24 cellular contexts compared by ENCODE assay signal in genomic region chr22:36280379-36280778, GRCh38. TPM values are rescaled to one million over a fixed set of nuclear protein-coding genes. Genes with fewer than 3 reads are reported as not detected.
A peak's percentile ranks its signal among the peaks of the same experiment; 100 is the strongest.
DNase-seq lines count a peak whose midpoint lies in the region; ATAC-seq, FAIRE-seq and TF ChIP-seq lines count a peak whose summit lies in the region.
"Had no signal": no experiment of that assay in that cellular context is flagged by ENCODE, and none has a peak within 500 bp of the region (broad histone marks: within the 10 kb centered on the region; RNA-seq: fewer than 3 reads in every experiment).

No MANE protein-coding gene starts in this region.

- intact Hi-C loops in activated CD4-positive, alpha-beta memory T cell treated with anti-CD3 and anti-CD28 coated beads for 36 hours (cut with micrococcal nuclease): no loop called here
- intact Hi-C loops in GM12878 (cut with micrococcal nuclease; ENCODE audit: unreplicated experiment) (no loop called here), MCF 10A (cut with micrococcal nuclease) (no loop called here)

- no peak; the same call in 1 of the 2 replicates for TF ChIP-seq POLR2A in GM12878 (IDR thresholded peaks at IDR 0.05; ENCODE audit: low read depth, low read length)

- TF ChIP-seq CTCF in GM12878 (IDR thresholded peaks at IDR 0.05 in 2 of 3, conservative IDR thresholded peaks at IDR 0.05 in 1 of 3; ENCODE audit: control insufficient read depth in 2 of 3, extremely low read depth in 1 of 3, insufficient read depth in 1 of 3, low read depth in 3 of 3, low read length in 3 of 3) (no peak), osteoblast (IDR thresholded peaks at IDR 0.05; ENCODE audit: extremely low read depth, low read depth, low read length) (no peak), MCF 10A (IDR thresholded peaks at IDR 0.05; ENCODE audit: unreplicated experiment) (no peak)

- ATAC-seq in GM12878 (no peak), GM21619 (IDR thresholded peaks at IDR 0.05; ENCODE audit: unreplicated experiment) (no peak)
- ATAC-seq: A549; activated naive CD4-positive, alpha-beta T cell treated with anti-CD3 and anti-CD28 coated beads, Interleukin-2, amount 50 U/mL, for 72 hours; body of pancreas had no signal

- H3K4me2 ChIP-seq in GM12878 (ENCODE audit: control insufficient read depth, insufficient read depth): no peak overlapping the region
- H3K4me2 ChIP-seq in osteoblast (ENCODE audit: insufficient read depth, low read length): no peak overlapping the region
- H3K4me2 ChIP-seq: A549 had no signal

- no peak overlapping the region for H3K9ac ChIP-seq in GM12878 (ENCODE audit: control insufficient read depth, insufficient read depth, low read length)

- no peaks in the 10 kb centered on the region for H3K27me3 Mint-ChIP-seq in activated CD4-positive, alpha-beta memory T cell treated with anti-CD3 and anti-CD28 coated beads for 36 hours
- H3K27me3 Mint-ChIP-seq in activated CD4-positive, alpha-beta memory T cell treated with anti-CD3 and anti-CD28 coated beads, Interleukin-2, amount 10 ng/mL, durations not matched to agents 7 days and 5 days: no peaks in the 10 kb centered on the region
- no peaks in the 10 kb centered on the region for H3K27me3 Mint-ChIP-seq in MCF 10A (ENCODE audit: insufficient read depth, unreplicated experiment)
- H3K27me3 Mint-ChIP-seq: activated CD4-positive, alpha-beta T cell treated with anti-CD3 and anti-CD28 coated beads, Interleukin-2, amount 10 ng/mL, durations not matched to agents 24 days and 14 days had no signal

- H3K4me1 ChIP-seq in GM12878 (ENCODE audit: control insufficient read depth, insufficient read depth, low read length) (peaks cover 6% of the 10 kb centered on the region), osteoblast (ENCODE audit: insufficient read depth, low read length) (no peaks in the 10 kb centered on the region)
- H3K4me1 ChIP-seq: BE2C had no signal

- POLR2A ChIA-PET in activated CD4-positive, alpha-beta memory T cell treated with anti-CD3 and anti-CD28 coated beads for 36 hours (lab: Charles Lee): no interaction called here
- POLR2A ChIA-PET in activated CD4-positive, alpha-beta memory T cell treated with anti-CD3 and anti-CD28 coated beads, Interleukin-2, amount 10 ng/mL, durations not matched to agents 7 days and 5 days (lab: Charles Lee): interaction anchor here (0.7 to 1.6 kb wide), 2 partner anchors 13 to 125 kb away, joined by 3 to 4 read pairs; no protein-coding TSS in a partner anchor
- POLR2A ChIA-PET in GM12878 (lab: Charles Lee) (interaction anchor here (0.6 to 0.7 kb wide), 2 partner anchors 99 to 212 kb away, joined by 3 to 4 read pairs; no protein-coding TSS in a partner anchor), MCF 10A (lab: Yijun Ruan, JAX) (no interaction called here)

- no peak for DNase-seq in activated CD4-positive, alpha-beta memory T cell treated with anti-CD3 and anti-CD28 coated beads for 36 hours
- no peak for DNase-seq in activated CD4-positive, alpha-beta memory T cell treated with anti-CD3 and anti-CD28 coated beads, Interleukin-2, amount 10 ng/mL, durations not matched to agents 7 days and 5 days
- DNase-seq in EH (ENCODE audit: low read depth) (peak; percentile 49), GM12878 (ENCODE audit: low read depth, low spot score) (no peak), osteoblast (ENCODE audit: insufficient read length, low spot score, missing footprints) (peak; percentile 78), MCF 10A (ENCODE audit: unreplicated experiment) (no peak)
- no peak for DNase-seq in NK-92 treated with Interleukin-12 subunit alpha and Interleukin-12 subunit beta, amount 100 ng/mL, for 24 hours (lab: John Stamatoyannopoulos, UW)
- DNase-seq: activated CD4-positive, alpha-beta T cell treated with anti-CD3 and anti-CD28 coated beads, Interleukin-2, amount 10 ng/mL, durations not matched to agents 24 days and 14 days; activated T-cell treated with anti-CD3 and anti-CD28 coated beads for 4 hours; BE2C; body of pancreas; Calu3; colonic mucosa; EL; NCI-H146; NCI-H2171 treated with DMSO at 0.1 percent for 48 hours; NCI-H526 treated with DMSO at 0.1 percent for 48 hours had no signal

- no peak overlapping the region for H3K27ac ChIP-seq in GM12878 (ENCODE audit: control insufficient read depth, insufficient read depth)
- no peak overlapping the region for H3K27ac ChIP-seq in osteoblast (ENCODE audit: low read depth, low read length)
- H3K27ac ChIP-seq: A549, body of pancreas, colonic mucosa had no signal

- TF ChIP-seq RAD21 in GM12878 (IDR thresholded peaks at IDR 0.05; ENCODE audit: insufficient read depth, low read depth, low read length): no peak

- BruUV-seq in GM12878 (replicated peaks; lab: Mats Ljungman, UMichigan) (no TSS peak), MCF 10A (replicated peaks; lab: Mats Ljungman, UMichigan) (no TSS peak)

- no peak overlapping the region for H3K4me3 ChIP-seq in GM12878
- no peak overlapping the region for H3K4me3 ChIP-seq in osteoblast (ENCODE audit: insufficient read depth, low read length)
- H3K4me3 ChIP-seq: A549, body of pancreas, colonic mucosa, spleen had no signal

- no peaks in the 10 kb centered on the region for H3K9me3 Mint-ChIP-seq in activated CD4-positive, alpha-beta memory T cell treated with anti-CD3 and anti-CD28 coated beads for 36 hours
- H3K9me3 Mint-ChIP-seq in activated CD4-positive, alpha-beta memory T cell treated with anti-CD3 and anti-CD28 coated beads, Interleukin-2, amount 10 ng/mL, durations not matched to agents 7 days and 5 days: no peaks in the 10 kb centered on the region
- no peaks in the 10 kb centered on the region for H3K9me3 Mint-ChIP-seq in MCF 10A (ENCODE audit: unreplicated experiment)
- H3K9me3 Mint-ChIP-seq: activated CD4-positive, alpha-beta T cell treated with anti-CD3 and anti-CD28 coated beads, Interleukin-2, amount 10 ng/mL, durations not matched to agents 24 days and 14 days; activated naive CD4-positive, alpha-beta T cell treated with anti-CD3 and anti-CD28 coated beads, Interleukin-2, amount 50 U/mL, for 72 hours had no signal

- no peak for TF ChIP-seq EP300 in GM12878 (IDR thresholded peaks at IDR 0.05; ENCODE audit: borderline replicate concordance in 1 of 2, control insufficient read depth in 1 of 2, low read depth in 2 of 2, low read length in 2 of 2)

- H3K4me3 Mint-ChIP-seq in activated CD4-positive, alpha-beta memory T cell treated with anti-CD3 and anti-CD28 coated beads for 36 hours: no peak overlapping the region
- H3K4me3 Mint-ChIP-seq in activated CD4-positive, alpha-beta memory T cell treated with anti-CD3 and anti-CD28 coated beads, Interleukin-2, amount 10 ng/mL, durations not matched to agents 7 days and 5 days: no peak overlapping the region
- no peak overlapping the region for H3K4me3 Mint-ChIP-seq in MCF 10A (ENCODE audit: unreplicated experiment)
- H3K4me3 Mint-ChIP-seq: activated CD4-positive, alpha-beta T cell treated with anti-CD3 and anti-CD28 coated beads, Interleukin-2, amount 10 ng/mL, durations not matched to agents 24 days and 14 days had no signal

- no peaks in the 10 kb centered on the region for H3K9me3 ChIP-seq in GM12878 (replicated peaks; ENCODE audit: control insufficient read depth, insufficient read depth, low read length)
- H3K9me3 ChIP-seq in osteoblast (ENCODE audit: low read depth, low read length): no peaks in the 10 kb centered on the region
- H3K9me3 ChIP-seq: A549, BE2C, body of pancreas, colonic mucosa, spleen had no signal

- SMC1A ChIA-PET in GM12878 (lab: Charles Lee; ENCODE audit: uncharacterized antibody, unreplicated experiment): interaction anchor here (1.0 to 1.2 kb wide), 2 partner anchors 85 to 190 kb away, joined by 3 read pairs; no protein-coding TSS in a partner anchor

- H4K20me1 ChIP-seq in GM12878 (ENCODE audit: control insufficient read depth, insufficient read depth): no peaks in the 10 kb centered on the region
- peaks cover 50% of the 10 kb centered on the region for H4K20me1 ChIP-seq in osteoblast (ENCODE audit: insufficient read depth, low read length)

- H3K36me3 Mint-ChIP-seq in activated CD4-positive, alpha-beta memory T cell treated with anti-CD3 and anti-CD28 coated beads for 36 hours: peaks cover 39% of the 10 kb centered on the region
- H3K36me3 Mint-ChIP-seq in activated CD4-positive, alpha-beta memory T cell treated with anti-CD3 and anti-CD28 coated beads, Interleukin-2, amount 10 ng/mL, durations not matched to agents 7 days and 5 days (ENCODE audit: low read depth): peaks cover 53% of the 10 kb centered on the region
- peaks cover 71% of the 10 kb centered on the region for H3K36me3 Mint-ChIP-seq in MCF 10A (ENCODE audit: insufficient read depth, unreplicated experiment)

- peak overlapping the region; percentile 69 for H3K27ac Mint-ChIP-seq in activated CD4-positive, alpha-beta memory T cell treated with anti-CD3 and anti-CD28 coated beads for 36 hours
- no peak overlapping the region for H3K27ac Mint-ChIP-seq in activated CD4-positive, alpha-beta memory T cell treated with anti-CD3 and anti-CD28 coated beads, Interleukin-2, amount 10 ng/mL, durations not matched to agents 7 days and 5 days
- no peak overlapping the region for H3K27ac Mint-ChIP-seq in MCF 10A (ENCODE audit: low read depth, unreplicated experiment)
- H3K27ac Mint-ChIP-seq: activated CD4-positive, alpha-beta T cell treated with anti-CD3 and anti-CD28 coated beads, Interleukin-2, amount 10 ng/mL, durations not matched to agents 24 days and 14 days had no signal

- CTCF ChIA-PET in activated CD4-positive, alpha-beta memory T cell treated with anti-CD3 and anti-CD28 coated beads for 36 hours (lab: Charles Lee): interaction anchor here (1.0 to 1.7 kb wide), 3 partner anchors 20 to 86 kb away, joined by 3 to 5 read pairs (median 5); partner anchors contain the start of gene APOL2
- CTCF ChIA-PET in activated CD4-positive, alpha-beta memory T cell treated with anti-CD3 and anti-CD28 coated beads, Interleukin-2, amount 10 ng/mL, durations not matched to agents 7 days and 5 days (lab: Charles Lee): interaction anchor here (0.6 to 0.9 kb wide), 3 partner anchors 42 to 171 kb away, joined by 3 read pairs; no protein-coding TSS in a partner anchor
- CTCF ChIA-PET in GM12878 (lab: Yijun Ruan, JAX) (interaction anchor here (0.6 to 1.2 kb wide), 6 partner anchors 20 to 190 kb away, joined by 3 to 4 read pairs (median 3); partner anchors contain the start of gene APOL2), MCF 10A (lab: Yijun Ruan, JAX) (interaction anchor here (1.5 to 1.6 kb wide), 2 partner anchors 20 to 156 kb away, joined by 5 to 7 read pairs; no protein-coding TSS in a partner anchor)

- no peak overlapping the region for H2AFZ ChIP-seq in GM12878 (ENCODE audit: control insufficient read depth, low read depth, low read length)
- no peak overlapping the region for H2AFZ ChIP-seq in osteoblast (ENCODE audit: low read length)

- peaks cover 27% of the 10 kb centered on the region for H3K4me1 Mint-ChIP-seq in activated CD4-positive, alpha-beta memory T cell treated with anti-CD3 and anti-CD28 coated beads for 36 hours (ENCODE audit: low read depth)
- peaks cover 22% of the 10 kb centered on the region for H3K4me1 Mint-ChIP-seq in activated CD4-positive, alpha-beta memory T cell treated with anti-CD3 and anti-CD28 coated beads, Interleukin-2, amount 10 ng/mL, durations not matched to agents 7 days and 5 days
- peaks cover 6% of the 10 kb centered on the region for H3K4me1 Mint-ChIP-seq in MCF 10A (ENCODE audit: insufficient read depth, unreplicated experiment)

- no peak for FAIRE-seq in GM12878 (lab: Jason Lieb, UNC)
- FAIRE-seq: A549, endometrium, TTC549 had no signal

- no peaks in the 10 kb centered on the region for H3K79me2 ChIP-seq in GM12878 (ENCODE audit: control insufficient read depth, insufficient read depth, low read length)
- H3K79me2 ChIP-seq in osteoblast (ENCODE audit: insufficient read depth, low read length): peaks cover 15% of the 10 kb centered on the region

- H3K27me3 ChIP-seq in GM12878 (replicated peaks in 1 of 2; ENCODE audit: control insufficient read depth in 2 of 2, insufficient read depth in 2 of 2, low read length in 1 of 2): no peaks in the 10 kb centered on the region
- H3K27me3 ChIP-seq in osteoblast (ENCODE audit: insufficient read depth, low read length): no peaks in the 10 kb centered on the region
- H3K27me3 ChIP-seq: BE2C, body of pancreas, colonic mucosa, spleen had no signal

- WGBS in GM12878 (ENCODE audit: insufficient coverage, insufficient replicate concordance, low lambda C conversion rate, missing lambda C conversion rate): 75% methylated on average over 7 of the region's 8 CpGs

- in situ Hi-C loops in GM12878 (cut with MboI): no loop called here

- H3K36me3 ChIP-seq in GM12878 (ENCODE audit: control insufficient read depth in 2 of 2, insufficient read depth in 2 of 2, low read length in 1 of 2) (peaks cover 11 to 31% of the 10 kb centered on the region in 2 experiments), osteoblast (ENCODE audit: insufficient read depth, low read length) (peaks cover 60% of the 10 kb centered on the region)

- RAD21 ChIA-PET in GM12878 (lab: Charles Lee; ENCODE audit: unreplicated experiment): interaction anchor here (0.6 to 1.0 kb wide), 6 partner anchors 29 to 203 kb away, joined by 3 to 4 read pairs (median 4); no protein-coding TSS in a partner anchor

RNA-seq across cellular contexts. Expression of gene APOL1, which starts 27.4 kb away (rescaled TPM):
- total RNA-seq in activated CD4-positive, alpha-beta memory T cell treated with anti-CD3 and anti-CD28 coated beads for 36 hours: 10 to 100 TPM; 44.7 to 46.3 TPM
- 10 to 100 TPM; 63.0 to 64.0 TPM for total RNA-seq in activated CD4-positive, alpha-beta memory T cell treated with anti-CD3 and anti-CD28 coated beads, Interleukin-2, amount 10 ng/mL, durations not matched to agents 7 days and 5 days
- 27.2 and 29.3 TPM in 2 replicates for total RNA-seq in GM12878 (2013; cell fraction: nucleolus; rRNA removed)
- total RNA-seq in GM12878 (2014; rRNA removed) (13.7 and 14.4 TPM in 2 replicates), GM12878 (2014; rRNA removed; fragmentation: Illumina TruSeq; extraction: Trizol) (12.6 and 13.1 TPM in 2 replicates), GM12878 (2021) (27.4 and 28.6 TPM in 2 replicates), osteoblast (34.8 and 38.7 TPM in 2 replicates), MCF 10A (2022) (0.14 and 0.69 TPM in 2 replicates)
- 63.5 TPM for polyA plus RNA-seq in GM12878 (2011; ENCODE audit: low read depth)
- polyA plus RNA-seq in GM12878 (2011; rRNA removed) (27.2 and 42.0 TPM in 2 replicates), GM12878 (2014; fragmentation: Illumina TruSeq; extraction: Trizol) (20.6 and 25.3 TPM in 2 replicates), GM12878 (2014; fragmentation: Nextera tagmentation; extraction: Ambion mirVana) (10 to 100 TPM in 1 of 2 experiments, 1 to 10 TPM in 1; 9.0 to 10.7 TPM), GM12878 (2014; rRNA removed) (18.3 and 18.7 TPM in 2 replicates), GM12878 (2016; fragmentation: Nextera tagmentation; extraction: Ambion mirVana) (10 to 100 TPM; 17.2 to 18.0 TPM)
- 38.4 and 39.9 TPM in 2 replicates for polyA plus RNA-seq in GM12878 (2011; cell fraction: cytosol; rRNA removed)
- 65.7 and 104 TPM in 2 replicates for polyA plus RNA-seq in GM12878 (2011; cell fraction: nucleus; rRNA removed)
- polyA plus RNA-seq in GM12878 (2012): 68.7 and 73.3 TPM in 2 replicates
- 33.8 and 34.1 TPM in 2 replicates for polyA minus RNA-seq in GM12878 (2011; rRNA and poly(A)+ RNA removed)
- 11.8 and 16.4 TPM in 2 replicates for polyA minus RNA-seq in GM12878 (2011; cell fraction: cytosol; rRNA and poly(A)+ RNA removed)
- 15.2 and 21.3 TPM in 2 replicates for polyA minus RNA-seq in GM12878 (2011; cell fraction: nucleus; rRNA and poly(A)+ RNA removed)
- polyA plus RNA-seq: neural cell had no signal

RNA-seq across cellular contexts. Expression of gene APOL2, which starts 41.1 kb away (rescaled TPM):
- total RNA-seq in activated CD4-positive, alpha-beta memory T cell treated with anti-CD3 and anti-CD28 coated beads for 36 hours: 10 to 100 TPM; 76.4 to 82.9 TPM
- total RNA-seq in activated CD4-positive, alpha-beta memory T cell treated with anti-CD3 and anti-CD28 coated beads, Interleukin-2, amount 10 ng/mL, durations not matched to agents 7 days and 5 days: 10 to 100 TPM; 82.3 to 83.0 TPM
- 49.8 and 51.5 TPM in 2 replicates for total RNA-seq in GM12878 (2013; cell fraction: nucleolus; rRNA removed)
- total RNA-seq in GM12878 (2014; rRNA removed): 25.1 and 26.6 TPM in 2 replicates
- 27.0 and 27.3 TPM in 2 replicates for total RNA-seq in GM12878 (2014; rRNA removed; fragmentation: Illumina TruSeq; extraction: Trizol)
- 29.0 and 32.9 TPM in 2 replicates for total RNA-seq in GM12878 (2021)
- 33.3 TPM for polyA plus RNA-seq in GM12878 (2011; ENCODE audit: low read depth)
- 32.6 and 39.9 TPM in 2 replicates for polyA plus RNA-seq in GM12878 (2011; rRNA removed)
- 46.3 and 57.5 TPM in 2 replicates for polyA plus RNA-seq in GM12878 (2011; cell fraction: cytosol; rRNA removed)
- polyA plus RNA-seq in GM12878 (2011; cell fraction: nucleus; rRNA removed): 60.3 and 68.3 TPM in 2 replicates
- polyA plus RNA-seq in GM12878 (2012): 50.1 and 55.3 TPM in 2 replicates
- polyA plus RNA-seq in GM12878 (2014; fragmentation: Illumina TruSeq; extraction: Trizol): 22.3 and 24.9 TPM in 2 replicates
- 10 to 100 TPM in 1 of 2 experiments, 1 to 10 TPM in 1; 4.4 to 14.7 TPM for polyA plus RNA-seq in GM12878 (2014; fragmentation: Nextera tagmentation; extraction: Ambion mirVana)
- polyA plus RNA-seq in GM12878 (2014; rRNA removed): 26.9 and 27.4 TPM in 2 replicates
- 10 to 100 TPM; 12.3 to 13.7 TPM for polyA plus RNA-seq in GM12878 (2016; fragmentation: Nextera tagmentation; extraction: Ambion mirVana)
- polyA minus RNA-seq in GM12878 (2011; rRNA and poly(A)+ RNA removed): 65.0 and 103 TPM in 2 replicates
- polyA minus RNA-seq in GM12878 (2011; cell fraction: cytosol; rRNA and poly(A)+ RNA removed): 17.5 and 18.0 TPM in 2 replicates
- 14.6 and 21.5 TPM in 2 replicates for polyA minus RNA-seq in GM12878 (2011; cell fraction: nucleus; rRNA and poly(A)+ RNA removed)
- 50.7 and 56.1 TPM in 2 replicates for total RNA-seq in osteoblast
- 16.0 and 38.7 TPM in 2 replicates for total RNA-seq in MCF 10A (2022)
- polyA plus RNA-seq: neural cell had no signal

Comparison
In these comparisons a context has a peak if more than half of its experiments do, and no peak if none do; other contexts are left out.
1. POLR2A ChIA-PET loops: an anchor here in activated CD4-positive, alpha-beta memory T cell treated with anti-CD3 and anti-CD28 coated beads, Interleukin-2, amount 10 ng/mL, durations not matched to agents 7 days and 5 days (0.7 to 1.6 kb wide) and GM12878 (0.6 to 0.7 kb wide); none called in activated CD4-positive, alpha-beta memory T cell treated with anti-CD3 and anti-CD28 coated beads for 36 hours and MCF 10A.
2. DNase-seq: peak in EH (single experiment) and osteoblast (single experiment); none in activated CD4-positive, alpha-beta memory T cell treated with anti-CD3 and anti-CD28 coated beads for 36 hours (single experiment), activated CD4-positive, alpha-beta memory T cell treated with anti-CD3 and anti-CD28 coated beads, Interleukin-2, amount 10 ng/mL, durations not matched to agents 7 days and 5 days (single experiment), GM12878 (single experiment), NK-92 treated with Interleukin-12 subunit alpha and Interleukin-12 subunit beta, amount 100 ng/mL, for 24 hours (single experiment) and MCF 10A (single experiment).